In the genomic region with DNA sequence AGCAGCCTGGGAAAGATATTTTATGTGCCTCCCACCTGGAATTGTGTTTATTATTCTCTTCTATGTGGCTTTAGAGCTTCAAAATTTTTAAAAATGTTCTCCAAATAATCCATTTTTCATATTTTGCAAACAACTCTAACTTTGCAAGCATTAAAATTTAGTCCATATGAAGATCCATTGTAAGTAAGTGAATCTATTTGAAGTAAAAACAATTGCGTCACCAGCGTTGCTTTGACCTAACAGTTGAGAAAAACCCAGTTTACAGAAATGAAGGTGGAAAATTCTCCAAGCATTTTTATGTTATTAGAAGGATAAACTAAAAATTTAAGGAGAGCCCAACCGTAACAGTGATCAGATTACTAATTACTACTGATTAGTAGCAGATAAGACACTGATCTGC, we compare ENCODE assay signal across 26 cellular contexts. TPM values are rescaled to one million over a fixed set of nuclear protein-coding genes. Genes with fewer than 3 reads are reported as not detected.
DNase-seq lines count a peak whose midpoint lies in the region; ATAC-seq, FAIRE-seq and TF ChIP-seq lines count a peak whose summit lies in the region.
"Had no signal": no experiment of that assay in that cellular context is flagged by ENCODE, and none has a peak within 500 bp of the region (broad histone marks: within the 10 kb centered on the region; RNA-seq: fewer than 3 reads in every experiment).

No MANE protein-coding gene starts in this region.

- intact Hi-C loops in K562 (cut with micrococcal nuclease) = no loop called here
- intact Hi-C loops in ascending aorta (cut with DNase I) = no loop called here

- H3K4me3 ChIP-seq in GM23248 (no peak overlapping the region), K562 (no peak overlapping the region), ascending aorta (no peak overlapping the region)
- H3K4me3 ChIP-seq: GM12878 had no signal

- H3K27ac Mint-ChIP-seq in glutamatergic neuron (ENCODE audit: unreplicated experiment) = peak overlapping the region; percentile 96
- H3K27ac Mint-ChIP-seq: CD4-positive, CD25-positive, alpha-beta regulatory T cell; H9; IgD-negative memory B cell had no signal

- no peaks in the 10 kb centered on the region for H4K20me1 ChIP-seq in GM23248 (ENCODE audit: insufficient read depth)
- no peaks in the 10 kb centered on the region for H4K20me1 ChIP-seq in K562 (replicated peaks; ENCODE audit: control insufficient read depth, insufficient read depth, low read length)

- no peak for TF ChIP-seq EP300 in K562 (IDR thresholded peaks at IDR 0.05; ENCODE audit: low read length)

- no peak for FAIRE-seq in K562 (lab: Jason Lieb, UNC)
- FAIRE-seq: GM12878 had no signal

- no peak for TF ChIP-seq POLR2A in K562 (conservative IDR thresholded peaks at IDR 0.05)

- no TSS peak for BruUV-seq in K562 (replicated peaks; lab: Mats Ljungman, UMichigan)

- no peaks in the 10 kb centered on the region for H3K9me2 ChIP-seq in GM23248 (ENCODE audit: insufficient read depth)

- DNase-seq in GM23248 = peak; percentile 49
- DNase-seq in K562 (ENCODE audit: extremely low read depth in 1 of 4, low spot score in 3 of 4) = no peak
- DNase-seq in glutamatergic neuron = no peak
- DNase-seq in renal cortical epithelial cell (ENCODE audit: low read depth) = peak; percentile 24
- no peak for DNase-seq in iPS-NIHi7 (ENCODE audit: extremely low spot score)
- no peak for DNase-seq in ascending aorta (ENCODE audit: low spot score in 2 of 2)
- DNase-seq in SKM-1 (lab: John Stamatoyannopoulos, UW; ENCODE audit: unreplicated experiment) = no peak
- DNase-seq: CD4-positive, CD25-positive, alpha-beta regulatory T cell; DMS79; H9; Kasumi-1; NCI-H1105; NCI-H146; NCI-H2029; NCI-H2227 treated with DMSO at 0.1 percent for 48 hours; NCI-H510A; NCI-H748 treated with DMSO at 0.1 percent for 48 hours; NK-92 treated with Interleukin-12 subunit alpha and Interleukin-12 subunit beta, amount 100 ng/mL, for 24 hours; SIG-M5 had no signal

- no peaks in the 10 kb centered on the region for H3K36me3 ChIP-seq in GM23248 (ENCODE audit: low read depth)
- H3K36me3 ChIP-seq in K562 (ENCODE audit: control insufficient read depth, insufficient read depth, low read length) = no peaks in the 10 kb centered on the region
- H3K36me3 ChIP-seq in ascending aorta = no peaks in the 10 kb centered on the region

- TF ChIP-seq CTCF in K562 (IDR thresholded peaks at IDR 0.05 in 2 of 3, conservative IDR thresholded peaks at IDR 0.05 in 1 of 3; ENCODE audit: insufficient read depth in 2 of 3, low read depth in 1 of 3, low read length in 3 of 3) = no peak
- no peak for TF ChIP-seq CTCF in glutamatergic neuron (IDR thresholded peaks at IDR 0.05; ENCODE audit: partially characterized antibody, unreplicated experiment)
- TF ChIP-seq CTCF in ascending aorta (IDR thresholded peaks at IDR 0.05) = no peak

- H3K9me3 ChIP-seq in GM23248 (ENCODE audit: low read depth) = no peaks in the 10 kb centered on the region
- H3K9me3 ChIP-seq in K562 (replicated peaks; ENCODE audit: control insufficient read depth, insufficient read depth, low read depth, low read length) = no peaks in the 10 kb centered on the region
- H3K9me3 ChIP-seq in ascending aorta = no peaks in the 10 kb centered on the region

- H3K4me2 ChIP-seq in GM23248 (ENCODE audit: unreplicated experiment) (peak overlapping the region; percentile 56), K562 (ENCODE audit: insufficient read depth, low read length) (no peak overlapping the region)

- CTCF ChIA-PET in K562 (lab: Yijun Ruan, JAX; ENCODE audit: low intra/inter-chr PET ratio) = no interaction called here

- H3K27ac ChIP-seq in GM23248 = peak overlapping the region; percentile 83
- H3K27ac ChIP-seq in K562 (ENCODE audit: extremely low read depth, low read depth, low read length) = no peak overlapping the region
- no peak overlapping the region for H3K27ac ChIP-seq in ascending aorta

- WGBS in GM23248 (ENCODE audit: low coverage in 1 of 2, low lambda C conversion rate in 2 of 2, missing lambda C conversion rate in 2 of 2), 2 experiments = 85 to 86% methylated on average over 3 of the region's 3 CpGs
- 3% methylated on average over 3 of the region's 3 CpGs for WGBS in K562 (ENCODE audit: insufficient coverage, low coverage, missing lambda C conversion rate)

- H3K4me1 Mint-ChIP-seq in glutamatergic neuron (ENCODE audit: low read depth, unreplicated experiment) = peaks cover 46% of the 10 kb centered on the region
- H3K4me1 Mint-ChIP-seq: H9, IgD-negative memory B cell had no signal

- H3K9me1 ChIP-seq in K562 (ENCODE audit: control insufficient read depth, insufficient read depth, low read length) = no peaks in the 10 kb centered on the region

- H3K9ac ChIP-seq in GM23248 (peak overlapping the region; percentile 41), K562 (ENCODE audit: insufficient read depth in 1 of 2, low read depth in 2 of 2, low read length in 2 of 2) (no peak overlapping the region)

- H3K4me3 Mint-ChIP-seq in glutamatergic neuron (ENCODE audit: unreplicated experiment) = peak overlapping the region; percentile 38
- H3K4me3 Mint-ChIP-seq: CD4-positive, CD25-positive, alpha-beta regulatory T cell; H9; IgD-negative memory B cell had no signal

- H3K27me3 ChIP-seq in GM23248 (replicated peaks; ENCODE audit: insufficient read depth) (no peaks in the 10 kb centered on the region), K562 (ENCODE audit: control insufficient read depth in 2 of 2, insufficient read depth in 2 of 2, low read length in 2 of 2) (no peaks in the 10 kb centered on the region), ascending aorta (no peaks in the 10 kb centered on the region)

- H3K4me1 ChIP-seq in GM23248 (ENCODE audit: insufficient read depth) = peaks cover 39% of the 10 kb centered on the region
- H3K4me1 ChIP-seq in K562 (replicated peaks in 1 of 2; ENCODE audit: control insufficient read depth in 2 of 2, insufficient read depth in 2 of 2, low read length in 2 of 2) = no peaks in the 10 kb centered on the region
- H3K4me1 ChIP-seq in ascending aorta = no peaks in the 10 kb centered on the region

- ATAC-seq in K562 = no peak
- no peak for ATAC-seq in GM21786 (IDR thresholded peaks at IDR 0.05; ENCODE audit: unreplicated experiment)
- ATAC-seq: GM12878, Panc1, SK-N-SH treated with all-trans-retinoic acid at 6 μM for 48 hours had no signal

- H3K9me3 Mint-ChIP-seq in glutamatergic neuron (ENCODE audit: unreplicated experiment) = peaks cover 6% of the 10 kb centered on the region
- H3K9me3 Mint-ChIP-seq: H9 had no signal

- TF ChIP-seq RAD21 in K562 (CRISPR knock-in tag; conservative IDR thresholded peaks at IDR 0.05 in 1 of 2, IDR thresholded peaks at IDR 0.05 in 1 of 2) = no peak

- H3K36me3 Mint-ChIP-seq in glutamatergic neuron (ENCODE audit: unreplicated experiment) = peaks cover 5% of the 10 kb centered on the region
- H3K36me3 Mint-ChIP-seq: CD4-positive, CD25-positive, alpha-beta regulatory T cell had no signal

- H2AFZ ChIP-seq in GM23248 (no peak overlapping the region), K562 (ENCODE audit: low read depth, low read length) (no peak overlapping the region)

- H3K27me3 Mint-ChIP-seq in glutamatergic neuron (ENCODE audit: unreplicated experiment) = peaks cover 5% of the 10 kb centered on the region

- in situ Hi-C loops in GM23248 (cut with MboI) (no loop called here), K562 (cut with MboI) (no loop called here)

- H3K79me2 ChIP-seq in GM23248 (ENCODE audit: insufficient read depth) = no peaks in the 10 kb centered on the region
- H3K79me2 ChIP-seq in K562 (ENCODE audit: control insufficient read depth, insufficient read depth, low read length) = no peaks in the 10 kb centered on the region

- peaks cover 31% of the 10 kb centered on the region for H3F3A ChIP-seq in GM23248 (ENCODE audit: insufficient read depth)

- POLR2A ChIA-PET in K562 (lab: Yijun Ruan, JAX) = no interaction called here

TF ChIP-seq in K562, 482 proteins besides CTCF, POLR2A, EP300 and RAD21 (continues in another document):
- TF ChIP-seq, protein P1, sequence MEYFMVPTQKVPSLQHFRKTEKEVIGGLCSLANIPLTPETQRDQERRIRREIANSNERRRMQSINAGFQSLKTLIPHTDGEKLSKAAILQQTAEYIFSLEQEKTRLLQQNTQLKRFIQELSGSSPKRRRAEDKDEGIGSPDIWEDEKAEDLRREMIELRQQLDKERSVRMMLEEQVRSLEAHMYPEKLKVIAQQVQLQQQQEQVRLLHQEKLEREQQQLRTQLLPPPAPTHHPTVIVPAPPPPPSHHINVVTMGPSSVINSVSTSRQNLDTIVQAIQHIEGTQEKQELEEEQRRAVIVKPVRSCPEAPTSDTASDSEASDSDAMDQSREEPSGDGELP (CRISPR knock-in tag; IDR thresholded peaks at IDR 0.05; ENCODE audit: borderline replicate concordance) = no peak
- TF ChIP-seq CREB1 (IDR thresholded peaks at IDR 0.05) (no peak), CREB1 (CRISPR knock-in tag; IDR thresholded peaks at IDR 0.05) (no peak), HDAC3 (IDR thresholded peaks at IDR 0.05; ENCODE audit: borderline replicate concordance, partially characterized antibody) (no peak)

RNA-seq across cellular contexts. Expression of a gene that starts 38.9 kb away (rescaled TPM):
- total RNA-seq in GM23248 (2014; rRNA removed; shearing (Covaris generic)) = not detected in 2 replicates
- polyA plus RNA-seq in GM23248 (2016; fragmentation: Nextera tagmentation; extraction: Ambion mirVana) (not detected in 2 replicates), K562 (2011; rRNA removed) (not detected in 2 replicates), K562 (2014; fragmentation: Illumina TruSeq; extraction: Trizol) (not detected in 2 replicates), K562 (2014; fragmentation: Nextera tagmentation; extraction: Ambion mirVana) (not detected), K562 (2014; rRNA removed) (not detected in 2 replicates)
- not detected in 2 replicates for total RNA-seq in K562 (2011; cell fraction: chromatin; rRNA removed; ENCODE audit: low replicate concordance)
- total RNA-seq in K562 (2011; cell fraction: nucleolus; rRNA removed) = not detected in 2 replicates
- not detected in 2 replicates for total RNA-seq in K562 (2011; cell fraction: nucleoplasm; rRNA removed)
- total RNA-seq in K562 (2014; rRNA removed) (not detected in 2 replicates), K562 (2014; rRNA removed; fragmentation: Illumina TruSeq; extraction: Trizol) (not detected in 2 replicates), K562 (2015; rRNA removed; fragmentation: Illumina TruSeq; extraction: Trizol) (not detected in 2 replicates), K562 (2021) (not detected in 2 replicates), glutamatergic neuron (ENCODE audit: unreplicated experiment) (161 TPM), renal cortical epithelial cell (0.35 TPM in 1 of 2 replicates, not detected in the other), ascending aorta (not detected)
- polyA plus RNA-seq in K562 (2011; cell fraction: cytosol; rRNA removed) = not detected in 2 replicates
- polyA plus RNA-seq in K562 (2011; cell fraction: nucleus; rRNA removed) = not detected in 2 replicates
- not detected in 2 replicates for polyA plus RNA-seq in K562 (2012)
- not detected in 2 replicates for polyA minus RNA-seq in K562 (2011; rRNA and poly(A)+ RNA removed)
- polyA minus RNA-seq in K562 (2011; cell fraction: cytosol; rRNA and poly(A)+ RNA removed) = not detected in 2 replicates
- polyA minus RNA-seq in K562 (2011; cell fraction: nucleus; rRNA and poly(A)+ RNA removed) = not detected in 2 replicates
- total RNA-seq: A673; CD4-positive, CD25-positive, alpha-beta regulatory T cell; GM12878; H9 had no signal
- polyA plus RNA-seq: BJ; CD4-positive, CD25-positive, alpha-beta regulatory T cell; GM12878; IgD-negative memory B cell had no signal

Comparison
In these comparisons a context has a peak if more than half of its experiments do, and no peak if none do; other contexts are left out.
1. DNase-seq: peak in GM23248 (single experiment) and renal cortical epithelial cell (single experiment); none in K562 (0 of 4), glutamatergic neuron (single experiment), iPS-NIHi7 (single experiment), ascending aorta (0 of 2) and SKM-1 (single experiment).
2. RNA of a gene that starts 38.9 kb away (total RNA-seq): 161 TPM in glutamatergic neuron (single experiment); not detected in GM23248, not detected in K562, 0.35 TPM in renal cortical epithelial cell and not detected in ascending aorta (single experiment); every median in the first group is over 100 times any median in the second.